In genomic region chr2:18500333-18500732, GRCh38 we compare ENCODE assay signal across 22 cellular contexts.
DNase-seq lines count a peak whose midpoint lies in the region; TF ChIP-seq lines count a peak whose summit lies in the region.
"Had no signal": no experiment of that assay in that cellular context is flagged by ENCODE, and none has a peak within 500 bp of the region (broad histone marks: within the 10 kb centered on the region; RNA-seq: fewer than 3 reads in every experiment).

No MANE protein-coding gene starts in this region.

- POLR2A ChIA-PET in CD8-positive, alpha-beta memory T cell (lab: Charles Lee): no interaction called here

- H3K9me3 ChIP-seq in CD8-positive, alpha-beta memory T cell (ENCODE audit: low read length): no peaks in the 10 kb centered on the region
- H3K9me3 ChIP-seq in Peyer's patch: no peaks in the 10 kb centered on the region
- H3K9me3 ChIP-seq: A549, right atrium auricular region, SJSA1, stomach, upper lobe of right lung had no signal

- no peak overlapping the region for H3K27ac Mint-ChIP-seq in CD8-positive, alpha-beta memory T cell
- H3K27ac Mint-ChIP-seq: brain; CD4-positive, CD25-positive, alpha-beta regulatory T cell had no signal

- peak; percentile 70 for DNase-seq in AG10803 (ENCODE audit: low read depth)
- peak; percentile 49 for DNase-seq in M059J (ENCODE audit: low read depth)
- peak; percentile 94 for DNase-seq in fibroblast of pulmonary artery (ENCODE audit: low read depth)
- DNase-seq in CD8-positive, alpha-beta memory T cell: no peak
- no peak for DNase-seq in NCI-H2029 (lab: John Stamatoyannopoulos, UW)
- DNase-seq in Peyer's patch: no peak
- no peak for DNase-seq in NCI-H748 (lab: John Stamatoyannopoulos, UW; ENCODE audit: unreplicated experiment)
- DNase-seq: activated CD4-positive, alpha-beta T cell treated with anti-CD3 and anti-CD28 coated beads, Interleukin-2, amount 50 U/mL, for 1 hour; activated naive CD4-positive, alpha-beta T cell treated with Interleukin-2 at 50 U/mL for 16 hours; CD4-positive, CD25-positive, alpha-beta regulatory T cell; dermis blood vessel endothelial cell; hypothalamus; NCI-H2081 treated with DMSO at 0.1 percent for 48 hours; NCI-H524 treated with DMSO at 0.1 percent for 48 hours; stomach; upper lobe of right lung had no signal

- peaks cover 17 to 44% of the 10 kb centered on the region in 2 donors for H3K27me3 Mint-ChIP-seq in CD8-positive, alpha-beta memory T cell
- H3K27me3 Mint-ChIP-seq: CD4-positive, CD25-positive, alpha-beta regulatory T cell had no signal

- H3K27ac ChIP-seq in VCaP (peak overlapping the region; percentile 80; the same call in 1 of the 2 replicates), Peyer's patch (no peak overlapping the region)
- no peak overlapping the region for H3K27ac ChIP-seq in CD8-positive, alpha-beta memory T cell (ENCODE audit: low read depth, low read length)
- H3K27ac ChIP-seq: A549, right atrium auricular region, SJSA1, stomach, upper lobe of right lung had no signal

- no peak for TF ChIP-seq POLR2A in Peyer's patch (IDR thresholded peaks at IDR 0.05)

- H3K4me3 Mint-ChIP-seq in CD8-positive, alpha-beta memory T cell: no peak overlapping the region
- H3K4me3 Mint-ChIP-seq: brain; CD4-positive, CD25-positive, alpha-beta regulatory T cell; neural crest cell had no signal

- H3K4me1 Mint-ChIP-seq in CD8-positive, alpha-beta memory T cell: no peaks in the 10 kb centered on the region
- H3K4me1 Mint-ChIP-seq: brain; CD4-positive, CD25-positive, alpha-beta regulatory T cell had no signal

- CTCF ChIA-PET in CD8-positive, alpha-beta memory T cell (lab: Charles Lee): no interaction called here

- no peaks in the 10 kb centered on the region for H3K4me1 ChIP-seq in CD8-positive, alpha-beta memory T cell (ENCODE audit: insufficient read depth, low read length)
- no peaks in the 10 kb centered on the region for H3K4me1 ChIP-seq in Peyer's patch
- H3K4me1 ChIP-seq: A549, right atrium auricular region, SJSA1, stomach, upper lobe of right lung had no signal

- no peaks in the 10 kb centered on the region for H3K27me3 ChIP-seq in CD8-positive, alpha-beta memory T cell (ENCODE audit: insufficient read depth, low read length, poor library complexity, severe bottlenecking)
- no peaks in the 10 kb centered on the region for H3K27me3 ChIP-seq in Peyer's patch
- H3K27me3 ChIP-seq: right atrium auricular region, SJSA1, stomach, upper lobe of right lung had no signal

- no peak overlapping the region for H3K4me3 ChIP-seq in AG10803 (ENCODE audit: low read length)
- no peak overlapping the region for H3K4me3 ChIP-seq in fibroblast of pulmonary artery (replicated peaks; ENCODE audit: low read depth, low read length)
- no peak overlapping the region for H3K4me3 ChIP-seq in CD8-positive, alpha-beta memory T cell (ENCODE audit: low read length)
- no peak overlapping the region for H3K4me3 ChIP-seq in Peyer's patch
- H3K4me3 ChIP-seq: A549, right atrium auricular region, SJSA1, stomach, upper lobe of right lung had no signal

- H3K36me3 Mint-ChIP-seq in CD8-positive, alpha-beta memory T cell: peaks cover 0 to 2% (median 0%) of the 10 kb centered on the region in 3 donors
- H3K36me3 Mint-ChIP-seq: brain; CD4-positive, CD25-positive, alpha-beta regulatory T cell had no signal

- TF ChIP-seq CTCF in AG10803 (conservative IDR thresholded peaks at IDR 0.05; ENCODE audit: low read length): no peak
- no peak for TF ChIP-seq CTCF in VCaP (conservative IDR thresholded peaks at IDR 0.05)
- TF ChIP-seq CTCF in fibroblast of pulmonary artery (IDR thresholded peaks at IDR 0.05; ENCODE audit: low read length, missing control alignments): no peak
- TF ChIP-seq CTCF in Peyer's patch (IDR thresholded peaks at IDR 0.05): no peak

- no peaks in the 10 kb centered on the region for H3K9me3 Mint-ChIP-seq in CD8-positive, alpha-beta memory T cell
- H3K9me3 Mint-ChIP-seq: brain, neural crest cell had no signal

- H3K36me3 ChIP-seq in CD8-positive, alpha-beta memory T cell (ENCODE audit: insufficient read depth, low read length): no peaks in the 10 kb centered on the region
- H3K36me3 ChIP-seq in Peyer's patch: no peaks in the 10 kb centered on the region
- H3K36me3 ChIP-seq: right atrium auricular region, SJSA1, stomach, upper lobe of right lung had no signal

Comparison
In these comparisons a context has a peak if more than half of its experiments do, and no peak if none do; other contexts are left out.
1. DNase-seq: peak in AG10803 (single experiment), M059J (single experiment) and fibroblast of pulmonary artery (single experiment); none in CD8-positive, alpha-beta memory T cell (0 of 5), NCI-H2029 (single experiment), Peyer's patch (0 of 3) and NCI-H748 (single experiment).